Comparison of ENCODE assay signal across 21 cellular contexts in the genomic region with DNA sequence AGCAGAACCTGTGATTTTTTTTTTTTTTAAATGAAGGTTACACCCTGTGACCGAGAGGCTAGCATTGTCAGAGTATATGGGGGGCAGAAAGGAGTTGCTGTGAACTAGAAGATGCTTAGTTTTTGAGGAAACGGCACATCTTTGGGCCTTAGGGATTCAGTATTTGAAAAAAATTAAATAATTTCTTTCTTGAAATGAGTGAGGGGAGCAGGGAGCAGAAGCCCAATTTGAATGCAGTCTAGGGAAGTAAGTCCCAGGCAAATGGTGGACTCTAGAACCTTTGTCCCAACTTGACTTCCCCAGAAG.
"Had no signal": no experiment of that assay in that cellular context is flagged by ENCODE, and none has a peak within 500 bp of the region (broad histone marks: within the 10 kb centered on the region; RNA-seq: fewer than 3 reads in every experiment).

No MANE protein-coding gene starts in this region.

- H3K27ac ChIP-seq: neutrophil, pancreas, transverse colon, WERI-Rb-1 had no signal

- H3K4me2 ChIP-seq: smooth muscle cell had no signal

- ATAC-seq: activated naive CD4-positive, alpha-beta T cell treated with anti-CD3 and anti-CD28 coated beads, Interleukin-2, amount 50 U/mL, for 72 hours; naive thymus-derived CD8-positive, alpha-beta T cell; sciatic nerve; stimulated activated effector memory CD8-positive, alpha-beta T cell treated with anti-CD3 and anti-CD28 coated beads, Interleukin-12 subunit alpha, Interleukin-12 subunit beta, amount 100 ng/mL, for 72 hours had no signal

- H3K36me3 ChIP-seq: adrenal gland, neutrophil, pancreas, transverse colon had no signal

- DNase-seq: activated CD4-positive, alpha-beta T cell treated with anti-CD3 and anti-CD28 coated beads for 1 hour; activated CD4-positive, alpha-beta T cell treated with anti-CD3 and anti-CD28 coated beads, Interleukin-2, amount 50 U/mL, for 4 hours; activated gamma-delta T cell treated with Interleukin-2 at 50 U/mL for 16 hours; cerebellar nuclear complex; cortex of kidney; effector CD4-positive, alpha-beta T cell; mesendoderm; naive thymus-derived CD8-positive, alpha-beta T cell; pancreas; stimulated activated CD4-positive, alpha-beta T cell treated with anti-CD3 and anti-CD28 coated beads, Interleukin-4, amount 100 ng/mL, for 24 hours; substantia nigra; T-helper 2 cell; transverse colon; WERI-Rb-1 had no signal

- H3K9me3 ChIP-seq: adrenal gland, neutrophil, pancreas, transverse colon had no signal

- H3K27me3 ChIP-seq: adrenal gland, neutrophil, pancreas, transverse colon had no signal

- FAIRE-seq: bronchial epithelial cell, pancreas had no signal

- H3K4me3 ChIP-seq: adrenal gland, pancreas, smooth muscle cell, transverse colon had no signal
